ENCODE assay signal across 14 cellular contexts in genomic region chr14:99407416-99407815, GRCh38.
"Had no signal": no experiment of that assay in that cellular context is flagged by ENCODE, and none has a peak within 500 bp of the region (broad histone marks: within the 10 kb centered on the region; RNA-seq: fewer than 3 reads in every experiment).

No MANE protein-coding gene starts in this region.

- H3K4me1 ChIP-seq: esophagus squamous epithelium, uterus had no signal

- H3K27me3 ChIP-seq: esophagus squamous epithelium, uterus had no signal

- H3K27ac Mint-ChIP-seq: activated naive CD8-positive, alpha-beta T cell treated with anti-CD3 and anti-CD28 coated beads, Interleukin-2, amount 10 ng/mL, durations not matched to agents 7 days and 5 days; mesothelial cell of epicardium had no signal

- H3K9me3 Mint-ChIP-seq: activated naive CD8-positive, alpha-beta T cell treated with anti-CD3 and anti-CD28 coated beads, Interleukin-2, amount 10 ng/mL, durations not matched to agents 7 days and 5 days; mesothelial cell of epicardium had no signal

- ATAC-seq: left cardiac atrium had no signal

- H3K27me3 Mint-ChIP-seq: activated naive CD8-positive, alpha-beta T cell treated with anti-CD3 and anti-CD28 coated beads, Interleukin-2, amount 10 ng/mL, durations not matched to agents 7 days and 5 days had no signal

- H3K4me3 Mint-ChIP-seq: activated naive CD8-positive, alpha-beta T cell treated with anti-CD3 and anti-CD28 coated beads, Interleukin-2, amount 10 ng/mL, durations not matched to agents 7 days and 5 days; mesothelial cell of epicardium had no signal

- DNase-seq: activated CD4-positive, alpha-beta T cell treated with anti-CD3 and anti-CD28 coated beads, Interleukin-2, amount 50 U/mL, for 1 hour; activated CD4-positive, CD25-positive, alpha-beta regulatory T cell treated with anti-CD3 and anti-CD28 coated beads, Interleukin-2, amount 50 U/mL, for 72 hours; activated gamma-delta T cell; activated naive CD8-positive, alpha-beta T cell treated with anti-CD3 and anti-CD28 coated beads, Interleukin-2, amount 10 ng/mL, durations not matched to agents 7 days and 5 days; amygdala; dermis blood vessel endothelial cell; effector memory CD4-positive, alpha-beta T cell; esophagus squamous epithelium; left cardiac atrium; occipital lobe; posterior cingulate gyrus; uterus had no signal

- H3K9me3 ChIP-seq: esophagus squamous epithelium, uterus had no signal

- H3K36me3 ChIP-seq: uterus had no signal

- H3K4me3 ChIP-seq: esophagus squamous epithelium, lung, uterus had no signal

- H3K27ac ChIP-seq: esophagus squamous epithelium, uterus had no signal
